11 cellular contexts compared by ENCODE assay signal in the genomic region with DNA sequence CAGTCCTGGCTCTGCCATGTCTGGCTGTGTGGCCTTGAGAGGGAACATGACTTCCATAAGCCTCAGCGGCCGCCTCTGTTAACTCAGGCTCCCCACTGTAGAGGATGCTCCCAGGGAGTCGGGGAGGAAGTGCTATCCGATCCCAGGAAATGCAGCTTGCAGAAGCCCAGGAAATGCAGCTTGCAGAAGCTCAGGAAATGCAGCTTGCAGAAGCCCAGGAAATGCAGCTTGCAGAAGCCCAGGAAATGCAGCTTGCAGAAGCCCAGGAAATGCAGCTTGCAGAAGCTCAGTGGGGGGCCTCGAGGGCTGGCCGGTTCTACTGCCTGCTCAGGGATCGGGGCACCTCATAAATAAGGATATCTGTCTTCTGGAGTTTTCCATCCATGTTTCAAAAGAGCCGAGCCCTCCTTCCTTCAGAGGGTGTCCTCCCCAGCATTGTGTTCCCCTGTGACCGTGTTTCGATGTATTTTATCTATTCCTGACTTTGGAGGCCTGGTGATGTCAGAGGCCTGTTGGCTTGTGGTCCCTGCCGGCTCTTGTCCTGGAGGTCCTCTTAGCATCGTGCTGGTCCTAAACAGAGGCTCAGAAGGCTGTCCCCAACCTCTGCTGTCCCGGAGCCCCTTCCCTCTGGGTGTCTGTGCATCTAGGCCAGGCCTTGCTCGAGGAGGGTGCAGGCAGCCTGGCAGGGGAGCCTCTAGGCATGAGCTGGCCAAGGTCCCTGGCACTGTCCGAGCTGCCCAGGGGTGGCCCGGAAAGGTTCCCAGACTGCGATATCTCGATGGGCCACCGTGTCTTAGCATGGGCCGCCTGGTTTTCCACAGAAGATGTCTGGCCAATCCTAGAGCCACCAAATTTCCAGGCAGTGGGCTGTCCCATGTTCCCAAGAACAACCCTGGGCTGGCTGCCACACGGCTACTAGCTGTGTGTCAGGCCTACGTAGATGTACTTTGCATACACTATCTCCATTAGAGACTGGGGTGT. TPM values are rescaled to one million over a fixed set of nuclear protein-coding genes. Genes with fewer than 3 reads are reported as not detected.
DNase-seq lines count a peak whose midpoint lies in the region; ATAC-seq and TF ChIP-seq lines count a peak whose summit lies in the region.
"Had no signal": no experiment of that assay in that cellular context is flagged by ENCODE, and none has a peak within 500 bp of the region (broad histone marks: within the 10 kb centered on the region; RNA-seq: fewer than 3 reads in every experiment).

No MANE protein-coding gene starts in this region.

- H3K4me1 Mint-ChIP-seq in activated CD8-positive, alpha-beta T cell treated with anti-CD3 and anti-CD28 coated beads, Interleukin-2, amount 10 ng/mL, durations not matched to agents 7 days and 5 days (ENCODE audit: low read depth): peaks cover 5% of the 10 kb centered on the region
- H3K4me1 Mint-ChIP-seq in HFFc6 (ENCODE audit: low read depth) (peaks cover 4% of the 10 kb centered on the region; the same call in 1 of the 2 replicates), endothelial cell (ENCODE audit: unreplicated experiment) (peaks cover 3% of the 10 kb centered on the region)
- peaks cover 17% of the 10 kb centered on the region for H3K4me1 Mint-ChIP-seq in activated T-cell treated with anti-CD3 and anti-CD28 coated beads, Interleukin-2, amount 50 U/mL, for 72 hours (ENCODE audit: low read depth)

- no peak for DNase-seq in PC-3
- DNase-seq in heart left ventricle: peak in 4 of 5 donors; percentile 49 to 82 (median 67)
- peak in 1 of 3 donors; percentile 25 for DNase-seq in mucosa of descending colon
- no peak for DNase-seq in activated CD8-positive, alpha-beta T cell treated with anti-CD3 and anti-CD28 coated beads, Interleukin-2, amount 10 ng/mL, durations not matched to agents 7 days and 5 days
- no peak for DNase-seq in HFFc6
- no peak for DNase-seq in endothelial cell (ENCODE audit: low spot score)
- no peak for DNase-seq in activated T-cell treated with anti-CD3 and anti-CD28 coated beads, Interleukin-2, amount 50 U/mL, for 72 hours
- DNase-seq: activated naive CD8-positive, alpha-beta T cell treated with anti-CD3 and anti-CD28 coated beads, Interleukin-2, amount 50 U/mL, for 24 hours had no signal

- no peak overlapping the region for H3K4me3 Mint-ChIP-seq in activated CD8-positive, alpha-beta T cell treated with anti-CD3 and anti-CD28 coated beads, Interleukin-2, amount 10 ng/mL, durations not matched to agents 7 days and 5 days
- H3K4me3 Mint-ChIP-seq in HFFc6: no peak overlapping the region
- H3K4me3 Mint-ChIP-seq in endothelial cell (ENCODE audit: unreplicated experiment): no peak overlapping the region
- no peak overlapping the region for H3K4me3 Mint-ChIP-seq in activated T-cell treated with anti-CD3 and anti-CD28 coated beads, Interleukin-2, amount 50 U/mL, for 72 hours
- H3K4me3 Mint-ChIP-seq: activated naive CD8-positive, alpha-beta T cell treated with anti-CD3 and anti-CD28 coated beads, Interleukin-2, amount 50 U/mL, for 24 hours; neural progenitor cell had no signal

- CTCF ChIA-PET in PC-3 (lab: Charles Lee): interaction anchor here (0.6 to 1.6 kb wide), 11 partner anchors 8 to 203 kb away, joined by 4 to 13 read pairs (median 5); no protein-coding TSS in a partner anchor
- CTCF ChIA-PET in activated CD8-positive, alpha-beta T cell treated with anti-CD3 and anti-CD28 coated beads, Interleukin-2, amount 10 ng/mL, durations not matched to agents 7 days and 5 days (lab: Charles Lee): no interaction called here

- peak; percentile 18 for ATAC-seq in PC-3
- peak; percentile 84 to 89 (median 86) for ATAC-seq in heart left ventricle
- peak; percentile 26 for ATAC-seq in mucosa of descending colon
- no peak for ATAC-seq in activated CD8-positive, alpha-beta T cell treated with anti-CD3 and anti-CD28 coated beads, Interleukin-2, amount 10 ng/mL, durations not matched to agents 7 days and 5 days
- ATAC-seq in activated T-cell treated with anti-CD3 and anti-CD28 coated beads, Interleukin-2, amount 50 U/mL, for 72 hours (replicated peaks in 1 of 2): no peak
- ATAC-seq: activated naive CD8-positive, alpha-beta T cell treated with anti-CD3 and anti-CD28 coated beads, Interleukin-2, amount 50 U/mL, for 24 hours had no signal

- H3K4me3 ChIP-seq in BLaER1 (no peak overlapping the region), PC-3 (ENCODE audit: low read length) (no peak overlapping the region), heart left ventricle (no peak overlapping the region), mucosa of descending colon (no peak overlapping the region)
- H3K4me3 ChIP-seq: neural progenitor cell, Peyer's patch had no signal

- H3K27ac Mint-ChIP-seq in activated CD8-positive, alpha-beta T cell treated with anti-CD3 and anti-CD28 coated beads, Interleukin-2, amount 10 ng/mL, durations not matched to agents 7 days and 5 days: no peak overlapping the region
- no peak overlapping the region for H3K27ac Mint-ChIP-seq in HFFc6
- no peak overlapping the region for H3K27ac Mint-ChIP-seq in endothelial cell (ENCODE audit: unreplicated experiment)
- no peak overlapping the region for H3K27ac Mint-ChIP-seq in activated T-cell treated with anti-CD3 and anti-CD28 coated beads, Interleukin-2, amount 50 U/mL, for 72 hours
- H3K27ac Mint-ChIP-seq: activated naive CD8-positive, alpha-beta T cell treated with anti-CD3 and anti-CD28 coated beads, Interleukin-2, amount 50 U/mL, for 24 hours; neural progenitor cell had no signal

- H3K27me3 ChIP-seq in BLaER1 (no peaks in the 10 kb centered on the region), PC-3 (ENCODE audit: low read length) (no peaks in the 10 kb centered on the region), heart left ventricle (no peaks in the 10 kb centered on the region)
- H3K27me3 ChIP-seq: neural progenitor cell, Peyer's patch had no signal

- H3K9ac ChIP-seq in BLaER1: 0 out of 2 replicates have a peak overlapping the region, but pooled peaks have one; percentile 2
- H3K9ac ChIP-seq in PC-3 (ENCODE audit: low read length): no peak overlapping the region
- H3K9ac ChIP-seq: neural progenitor cell had no signal

- TF ChIP-seq POLR2A in heart left ventricle (IDR thresholded peaks at IDR 0.05): no peak

- H4K20me1 ChIP-seq in BLaER1 (no peaks in the 10 kb centered on the region), PC-3 (ENCODE audit: low read length) (no peaks in the 10 kb centered on the region)

- H3K9me3 ChIP-seq in BLaER1 (peaks cover 55% of the 10 kb centered on the region), PC-3 (ENCODE audit: low read length) (no peaks in the 10 kb centered on the region), heart left ventricle (peaks cover 0 to 25% (median 3%) of the 10 kb centered on the region in 12 donors), mucosa of descending colon (peaks cover 11% of the 10 kb centered on the region)
- H3K9me3 ChIP-seq: Peyer's patch had no signal

- H3K4me2 ChIP-seq in BLaER1: peak overlapping the region; percentile 40
- H3K4me2 ChIP-seq in PC-3 (ENCODE audit: low read length): no peak overlapping the region
- H3K4me2 ChIP-seq: neural progenitor cell had no signal

- H3K9me3 Mint-ChIP-seq in activated CD8-positive, alpha-beta T cell treated with anti-CD3 and anti-CD28 coated beads, Interleukin-2, amount 10 ng/mL, durations not matched to agents 7 days and 5 days (ENCODE audit: insufficient read depth): peaks cover 13% of the 10 kb centered on the region
- H3K9me3 Mint-ChIP-seq in HFFc6 (peaks cover 27% of the 10 kb centered on the region), endothelial cell (ENCODE audit: unreplicated experiment) (peaks cover 6% of the 10 kb centered on the region)
- H3K9me3 Mint-ChIP-seq in activated T-cell treated with anti-CD3 and anti-CD28 coated beads, Interleukin-2, amount 50 U/mL, for 72 hours: peaks cover 7 to 11% of the 10 kb centered on the region in 2 donors

- H2AFZ ChIP-seq in PC-3 (ENCODE audit: low read length): no peak overlapping the region

- TF ChIP-seq CTCF in PC-3 (conservative IDR thresholded peaks at IDR 0.05; ENCODE audit: low read depth, low read length) (no peak), heart left ventricle (IDR thresholded peaks at IDR 0.05) (no peak), mucosa of descending colon (IDR thresholded peaks at IDR 0.05) (no peak), HFFc6 (IDR thresholded peaks at IDR 0.05) (no peak), endothelial cell (IDR thresholded peaks at IDR 0.05; ENCODE audit: unreplicated experiment) (no peak)

- H3K36me3 ChIP-seq in BLaER1 (peaks cover 11% of the 10 kb centered on the region; the same call in 1 of the 2 replicates), PC-3 (ENCODE audit: low read depth, low read length) (no peaks in the 10 kb centered on the region), heart left ventricle (no peaks in the 10 kb centered on the region), mucosa of descending colon (ENCODE audit: low read depth) (no peaks in the 10 kb centered on the region)
- H3K36me3 ChIP-seq: neural progenitor cell, Peyer's patch had no signal

- H3K4me1 ChIP-seq in BLaER1 (peaks cover 37% of the 10 kb centered on the region), PC-3 (ENCODE audit: insufficient read depth, low read length) (peaks cover 17% of the 10 kb centered on the region), heart left ventricle (peaks cover 0 to 24% (median 14%) of the 10 kb centered on the region in 12 donors), mucosa of descending colon (ENCODE audit: low read depth) (peaks cover 2% of the 10 kb centered on the region)
- H3K4me1 ChIP-seq: Peyer's patch had no signal

- BruUV-seq in PC-3 (replicated peaks; lab: Mats Ljungman, UMichigan): no TSS peak

- WGBS in heart left ventricle, 4 donors: 45 to 66% (median 54%) methylated on average over 14 to 22 of the region's 22 CpGs

- no peaks in the 10 kb centered on the region for H3K79me2 ChIP-seq in PC-3 (ENCODE audit: low read length)

- peaks cover 3% of the 10 kb centered on the region for H3K27me3 Mint-ChIP-seq in activated CD8-positive, alpha-beta T cell treated with anti-CD3 and anti-CD28 coated beads, Interleukin-2, amount 10 ng/mL, durations not matched to agents 7 days and 5 days (ENCODE audit: low read depth)
- H3K27me3 Mint-ChIP-seq in HFFc6 (ENCODE audit: insufficient read depth): peaks cover 2% of the 10 kb centered on the region; the same call in 1 of the 2 replicates
- H3K27me3 Mint-ChIP-seq in endothelial cell (ENCODE audit: unreplicated experiment): peaks cover 4% of the 10 kb centered on the region
- no peaks in the 10 kb centered on the region for H3K27me3 Mint-ChIP-seq in activated T-cell treated with anti-CD3 and anti-CD28 coated beads, Interleukin-2, amount 50 U/mL, for 72 hours (ENCODE audit: low read depth)
- H3K27me3 Mint-ChIP-seq: activated naive CD8-positive, alpha-beta T cell treated with anti-CD3 and anti-CD28 coated beads, Interleukin-2, amount 50 U/mL, for 24 hours had no signal

- no peaks in the 10 kb centered on the region for H3K36me3 Mint-ChIP-seq in activated CD8-positive, alpha-beta T cell treated with anti-CD3 and anti-CD28 coated beads, Interleukin-2, amount 10 ng/mL, durations not matched to agents 7 days and 5 days (ENCODE audit: low read depth)
- peaks cover 28% of the 10 kb centered on the region for H3K36me3 Mint-ChIP-seq in HFFc6 (ENCODE audit: low read depth)
- peaks cover 8% of the 10 kb centered on the region for H3K36me3 Mint-ChIP-seq in endothelial cell (ENCODE audit: low read depth, unreplicated experiment)
- peaks cover 7 to 18% of the 10 kb centered on the region in 2 donors for H3K36me3 Mint-ChIP-seq in activated T-cell treated with anti-CD3 and anti-CD28 coated beads, Interleukin-2, amount 50 U/mL, for 72 hours (ENCODE audit: insufficient read depth in 2 of 2)

- H3K27ac ChIP-seq in BLaER1 (no peak overlapping the region), PC-3 (ENCODE audit: low read length) (no peak overlapping the region), heart left ventricle (peak overlapping the region in 9 of 12 donors; percentile 1 to 68 (median 39))
- H3K27ac ChIP-seq: neural progenitor cell, Peyer's patch had no signal

- H3K9me2 ChIP-seq in PC-3 (replicated peaks; ENCODE audit: low read length): no peaks in the 10 kb centered on the region

- no peaks in the 10 kb centered on the region for H3F3A ChIP-seq in PC-3 (ENCODE audit: low read length, unreplicated experiment)

- intact Hi-C loops in PC-3 (cut with micrococcal nuclease): no loop called here
- intact Hi-C loops in heart left ventricle (cut with DNase I): loop anchor here in 7 of 10 donors (2.0 to 10.0 kb wide), 11 partner anchors 74 to 512 kb away; a partner anchor contains a TSS
- intact Hi-C loops in mucosa of descending colon (cut with DNase I, micrococcal nuclease): no loop called here

- POLR2A ChIA-PET in PC-3 (lab: Charles Lee; ENCODE audit: unreplicated experiment): interaction anchor here (0.6 to 1.3 kb wide), 4 partner anchors 8 to 203 kb away, joined by 3 read pairs; no protein-coding TSS in a partner anchor
- POLR2A ChIA-PET in activated CD8-positive, alpha-beta T cell treated with anti-CD3 and anti-CD28 coated beads, Interleukin-2, amount 10 ng/mL, durations not matched to agents 7 days and 5 days (lab: Charles Lee): no interaction called here

RNA-seq across cellular contexts. Expression of a gene that starts 24.9 kb away (rescaled TPM):
- 0.04 and 0.17 TPM in 2 replicates for total RNA-seq in PC-3 (2014; rRNA removed)
- under 1 TPM in 8 of 9 donors, not detected in 1; 0.08 to 0.35 (median 0.15) TPM for total RNA-seq in heart left ventricle
- under 1 TPM; 0.08 to 0.15 TPM for polyA plus RNA-seq in heart left ventricle
- total RNA-seq in mucosa of descending colon: 1 to 10 TPM in 1 of 3 donors, not detected in 2; 2.2 TPM
- under 1 TPM in 1 of 2 experiments, not detected in 1; 0.18 TPM for total RNA-seq in activated CD8-positive, alpha-beta T cell treated with anti-CD3 and anti-CD28 coated beads, Interleukin-2, amount 10 ng/mL, durations not matched to agents 7 days and 5 days
- not detected for total RNA-seq in HFFc6 (2021; fragmentation: NEBNext Ultra II Directional; extraction: Animal tissue kit (Norgen Biotek cat#: 25700))
- not detected for total RNA-seq in endothelial cell (ENCODE audit: unreplicated experiment)
- 1 to 10 TPM; 2.3 to 5.5 TPM for total RNA-seq in activated T-cell treated with anti-CD3 and anti-CD28 coated beads, Interleukin-2, amount 50 U/mL, for 72 hours

Comparison
In these comparisons a context has a peak if more than half of its experiments do, and no peak if none do; other contexts are left out.
1. H3K27ac ChIP-seq: peak in heart left ventricle (9 of 12); none in BLaER1 (single experiment) and PC-3 (single experiment).
2. ATAC-seq: peak in PC-3 (single experiment), heart left ventricle (4 of 4) and mucosa of descending colon (single experiment); none in activated CD8-positive, alpha-beta T cell treated with anti-CD3 and anti-CD28 coated beads, Interleukin-2, amount 10 ng/mL, durations not matched to agents 7 days and 5 days (single experiment) and activated T-cell treated with anti-CD3 and anti-CD28 coated beads, Interleukin-2, amount 50 U/mL, for 72 hours (0 of 2).
3. DNase-seq: peak in heart left ventricle (4 of 5); none in PC-3 (single experiment), activated CD8-positive, alpha-beta T cell treated with anti-CD3 and anti-CD28 coated beads, Interleukin-2, amount 10 ng/mL, durations not matched to agents 7 days and 5 days (single experiment), HFFc6 (single experiment), endothelial cell (single experiment) and activated T-cell treated with anti-CD3 and anti-CD28 coated beads, Interleukin-2, amount 50 U/mL, for 72 hours (0 of 2).
4. intact Hi-C loops: an anchor here in heart left ventricle (2.0 to 10.0 kb wide); none called in PC-3 and mucosa of descending colon.